In genomic region chr7:73005693-73006447, GRCh38 we compare ENCODE assay signal across 8 cellular contexts. TPM values are rescaled to one million over a fixed set of nuclear protein-coding genes. Genes with fewer than 3 reads are reported as not detected.
DNase-seq lines count a peak whose midpoint lies in the region; ATAC-seq, FAIRE-seq and TF ChIP-seq lines count a peak whose summit lies in the region.
"Not testable (repeated sequence)": the region's sequence is repeated elsewhere in the genome, so short reads cannot be mapped to it uniquely, and the experiment has no call there.

No MANE protein-coding gene starts in this region.

- not testable (repeated sequence) for H3K9me3 ChIP-seq in HAP-1; psoas muscle; subcutaneous abdominal adipose tissue (ENCODE audit: control insufficient read depth in 5 of 5, low read length in 5 of 5)

- peak; percentile 94 to 96 (median 96) for ATAC-seq in psoas muscle

- peak overlapping the region in 2 of 5 donors; percentile 75 to 80 for H3K9ac ChIP-seq in subcutaneous abdominal adipose tissue (ENCODE audit: low read length in 5 of 5)

- DNase-seq in GM12864 (ENCODE audit: low read depth) (peak; percentile 72), HAP-1 (ENCODE audit: low spot score in 2 of 2) (peak in 1 of 2 experiments; percentile 96), bronchial epithelial cell (ENCODE audit: low read depth) (peak; percentile 61), psoas muscle (peak; percentile 79 to 92)
- peak; percentile 96 for DNase-seq in Jurkat, Clone E6-1 (ENCODE audit: low read depth, low spot score)
- DNase-seq in activated CD4-positive, alpha-beta T cell treated with anti-CD3 and anti-CD28 coated beads, Interleukin-2, amount 10 ng/mL, durations not matched to agents 7 days and 5 days: peak; percentile 85

- not testable (repeated sequence) for H3K27me3 Mint-ChIP-seq in activated CD4-positive, alpha-beta T cell treated with anti-CD3 and anti-CD28 coated beads, Interleukin-2, amount 10 ng/mL, durations not matched to agents 7 days and 5 days

- not testable (repeated sequence) for H3K27me3 ChIP-seq in HAP-1 (ENCODE audit: low read depth); bronchial epithelial cell (ENCODE audit: control insufficient read depth, insufficient read depth, low read length); psoas muscle (ENCODE audit: insufficient read depth in 3 of 3, low read length in 2 of 3); subcutaneous abdominal adipose tissue (ENCODE audit: control insufficient read depth in 5 of 5, insufficient read depth in 4 of 5, low read length in 5 of 5)

- H3K36me3 Mint-ChIP-seq in activated CD4-positive, alpha-beta T cell treated with anti-CD3 and anti-CD28 coated beads, Interleukin-2, amount 10 ng/mL, durations not matched to agents 7 days and 5 days (ENCODE audit: low read depth): not testable (repeated sequence)

- TF ChIP-seq CTCF in GM12864 (IDR thresholded peaks at IDR 0.05; ENCODE audit: low read depth, low read length, missing control alignments); bronchial epithelial cell (IDR thresholded peaks at IDR 0.05; ENCODE audit: insufficient read depth, low read length, severe bottlenecking); psoas muscle (IDR thresholded peaks at IDR 0.05): not testable (repeated sequence)

- not testable (repeated sequence) for H3K4me1 Mint-ChIP-seq in activated CD4-positive, alpha-beta T cell treated with anti-CD3 and anti-CD28 coated beads, Interleukin-2, amount 10 ng/mL, durations not matched to agents 7 days and 5 days

- H3K4me3 ChIP-seq in GM12864 (ENCODE audit: low read depth, low read length) (peak overlapping the region; percentile 59), HAP-1 (peak overlapping the region; percentile 62), bronchial epithelial cell (ENCODE audit: low read depth, low read length) (peak overlapping the region; percentile 54), iPS-11a (ENCODE audit: low read depth, low read length) (peak overlapping the region; percentile 51), psoas muscle (peak overlapping the region; percentile 65), subcutaneous abdominal adipose tissue (ENCODE audit: low read depth in 1 of 5, low read length in 5 of 5) (peak overlapping the region; percentile 53 to 79 (median 68))
- H3K4me3 ChIP-seq in Jurkat, Clone E6-1 (ENCODE audit: low read length): peak overlapping the region; percentile 55

- in situ Hi-C loops in HAP-1 (cut with MboI; ENCODE audit: low sequenced_read_pairs): not testable (repeated sequence)

- intact Hi-C loops in psoas muscle (cut with DNase I): not testable (repeated sequence)

- H3K4me3 Mint-ChIP-seq in activated CD4-positive, alpha-beta T cell treated with anti-CD3 and anti-CD28 coated beads, Interleukin-2, amount 10 ng/mL, durations not matched to agents 7 days and 5 days: peak overlapping the region; percentile 86

- POLR2A ChIA-PET in activated CD4-positive, alpha-beta T cell treated with anti-CD3 and anti-CD28 coated beads, Interleukin-2, amount 10 ng/mL, durations not matched to agents 7 days and 5 days (lab: Charles Lee): not testable (repeated sequence)

- H3K27ac ChIP-seq in psoas muscle (peak overlapping the region; percentile 84), subcutaneous abdominal adipose tissue (ENCODE audit: low read depth, low read length) (peak overlapping the region; percentile 62)

- CTCF ChIA-PET in activated CD4-positive, alpha-beta T cell treated with anti-CD3 and anti-CD28 coated beads, Interleukin-2, amount 10 ng/mL, durations not matched to agents 7 days and 5 days (lab: Charles Lee): not testable (repeated sequence)

- peak overlapping the region; percentile 96 for H3K27ac Mint-ChIP-seq in activated CD4-positive, alpha-beta T cell treated with anti-CD3 and anti-CD28 coated beads, Interleukin-2, amount 10 ng/mL, durations not matched to agents 7 days and 5 days

- H3K36me3 ChIP-seq in HAP-1 (replicated peaks); bronchial epithelial cell (ENCODE audit: control insufficient read depth, insufficient read depth, low read length); psoas muscle (ENCODE audit: insufficient read depth in 1 of 2, low read depth in 1 of 2); subcutaneous abdominal adipose tissue (ENCODE audit: control insufficient read depth in 5 of 5, insufficient read depth in 5 of 5, low read length in 5 of 5): not testable (repeated sequence)

- not testable (repeated sequence) for H3K4me1 ChIP-seq in HAP-1; psoas muscle; subcutaneous abdominal adipose tissue (ENCODE audit: control insufficient read depth in 5 of 5, insufficient read depth in 5 of 5, low read length in 5 of 5)

- not testable (repeated sequence) for H3K9me3 Mint-ChIP-seq in activated CD4-positive, alpha-beta T cell treated with anti-CD3 and anti-CD28 coated beads, Interleukin-2, amount 10 ng/mL, durations not matched to agents 7 days and 5 days

- WGBS in psoas muscle, 3 donors: 0% methylated on average over 41 to 47 of the region's 66 CpGs

- FAIRE-seq in bronchial epithelial cell (lab: Jason Lieb, UNC): not testable (repeated sequence)

RNA-seq across cellular contexts. Expression of gene SPDYE8, which starts 23.7 kb away (rescaled TPM):
- polyA plus RNA-seq in Jurkat, Clone E6-1 (2012; ENCODE audit: insufficient read depth, insufficient read length): not detected
- not detected for total RNA-seq in activated CD4-positive, alpha-beta T cell treated with anti-CD3 and anti-CD28 coated beads, Interleukin-2, amount 10 ng/mL, durations not matched to agents 7 days and 5 days
- not detected in 2 replicates for total RNA-seq in bronchial epithelial cell
- not detected for total RNA-seq in psoas muscle
- not detected for polyA plus RNA-seq in psoas muscle

RNA-seq across cellular contexts. Expression of gene TRIM74, which starts 36.6 kb away (rescaled TPM):
- polyA plus RNA-seq in Jurkat, Clone E6-1 (2012; ENCODE audit: insufficient read depth, insufficient read length): 3.2 TPM
- total RNA-seq in activated CD4-positive, alpha-beta T cell treated with anti-CD3 and anti-CD28 coated beads, Interleukin-2, amount 10 ng/mL, durations not matched to agents 7 days and 5 days: 1 to 10 TPM; 1.2 to 1.5 TPM
- total RNA-seq in bronchial epithelial cell: 0.13 and 0.26 TPM in 2 replicates
- under 1 TPM in 1 of 4 donors, not detected in 3; 0.36 TPM for total RNA-seq in psoas muscle
- polyA plus RNA-seq in psoas muscle: under 1 TPM; 0.06 to 0.34 (median 0.07) TPM

RNA-seq across cellular contexts. Expression of gene SPDYE11, which starts 51.8 kb away (rescaled TPM):
- polyA plus RNA-seq in Jurkat, Clone E6-1 (2012; ENCODE audit: insufficient read depth, insufficient read length): not detected
- not detected for total RNA-seq in activated CD4-positive, alpha-beta T cell treated with anti-CD3 and anti-CD28 coated beads, Interleukin-2, amount 10 ng/mL, durations not matched to agents 7 days and 5 days
- not detected in 2 replicates for total RNA-seq in bronchial epithelial cell
- not detected for total RNA-seq in psoas muscle
- not detected for polyA plus RNA-seq in psoas muscle
